Comparison of ENCODE assay signal across 11 cellular contexts in genomic region chr22:22460635-22461034, GRCh38. TPM values are rescaled to one million over a fixed set of nuclear protein-coding genes. Genes with fewer than 3 reads are reported as not detected.
DNase-seq lines count a peak whose midpoint lies in the region; ATAC-seq, FAIRE-seq and TF ChIP-seq lines count a peak whose summit lies in the region.
"Had no signal": no experiment of that assay in that cellular context is flagged by ENCODE, and none has a peak within 500 bp of the region (broad histone marks: within the 10 kb centered on the region; RNA-seq: fewer than 3 reads in every experiment).

No MANE protein-coding gene starts in this region.

- H3K27ac Mint-ChIP-seq in WTC11: no peak overlapping the region
- no peak overlapping the region for H3K27ac Mint-ChIP-seq in mesothelial cell of epicardium

- peaks cover 10% of the 10 kb centered on the region; the same call in 1 of the 2 replicates for H3K4me1 Mint-ChIP-seq in WTC11
- peaks cover 2% of the 10 kb centered on the region for H3K4me1 Mint-ChIP-seq in mesothelial cell of epicardium

- peaks cover 44% of the 10 kb centered on the region for H3K9me3 Mint-ChIP-seq in WTC11
- H3K9me3 Mint-ChIP-seq in mesothelial cell of epicardium: peaks cover 30% of the 10 kb centered on the region

- FAIRE-seq in D721Med (lab: Jason Lieb, UNC): no peak

- CTCF ChIA-PET in WTC11 (lab: Charles Lee): interaction anchor here (1.0 kb wide), 1 partner anchor 328 kb away, joined by 3 read pairs; no protein-coding TSS in a partner anchor

- POLR2A ChIA-PET in WTC11 (lab: Charles Lee): no interaction called here

- H3K4me3 Mint-ChIP-seq in WTC11 (no peak overlapping the region), mesothelial cell of epicardium (no peak overlapping the region)

- peaks cover 100% of the 10 kb centered on the region for H3K27me3 Mint-ChIP-seq in WTC11 (ENCODE audit: low read depth)
- H3K27me3 Mint-ChIP-seq in mesothelial cell of epicardium (ENCODE audit: low read depth): peaks cover 51% of the 10 kb centered on the region

- DNase-seq in D721Med (ENCODE audit: insufficient read length, low spot score) (no peak), HuH-7 (ENCODE audit: low spot score) (peak; percentile 21), WTC11 (ENCODE audit: low spot score) (no peak), mesothelial cell of epicardium (ENCODE audit: low spot score in 2 of 2, unreplicated experiment in 2 of 2) (no peak), NOMO-1 treated with dmso at 0.1 percent for 144 hours (lab: John Stamatoyannopoulos, UW; ENCODE audit: unreplicated experiment) (no peak), middle frontal gyrus (ENCODE audit: extremely low spot score, low spot score) (no peak)
- DNase-seq: amniotic stem cell, foreskin melanocyte, uterus had no signal

- H3K36me3 Mint-ChIP-seq in WTC11 (peaks cover 18% of the 10 kb centered on the region), mesothelial cell of epicardium (peaks cover 2% of the 10 kb centered on the region)

- ATAC-seq in WTC11 (no peak), GM21723 (IDR thresholded peaks at IDR 0.05; ENCODE audit: unreplicated experiment) (no peak)
- ATAC-seq in activated CD4-positive, CD25-positive, alpha-beta regulatory T cell treated with anti-CD3 and anti-CD28 coated beads, Interleukin-2, amount 50 U/mL, for 24 hours: no peak

- TF ChIP-seq CTCF in D721Med (IDR thresholded peaks at IDR 0.05; ENCODE audit: insufficient read depth, missing control alignments) (peak; percentile 30), WTC11 (IDR thresholded peaks at IDR 0.05) (0 out of 2 replicates have a peak, but pooled peaks have one; percentile 23), mesothelial cell of epicardium (IDR thresholded peaks at IDR 0.05; ENCODE audit: unreplicated experiment) (peak; percentile 39)

TF ChIP-seq in WTC11, 78 proteins besides CTCF, POLR2A, EP300 and RAD21:
- TF ChIP-seq AR (CRISPR knock-in tag; IDR thresholded peaks at IDR 0.05): no peak
- no peak for TF ChIP-seq ZNF219 (CRISPR knock-in tag; IDR thresholded peaks at IDR 0.05; ENCODE audit: borderline replicate concordance)
- TF ChIP-seq ZNF138 (CRISPR knock-in tag; conservative IDR thresholded peaks at IDR 0.05): no peak
- TF ChIP-seq, protein P1, sequence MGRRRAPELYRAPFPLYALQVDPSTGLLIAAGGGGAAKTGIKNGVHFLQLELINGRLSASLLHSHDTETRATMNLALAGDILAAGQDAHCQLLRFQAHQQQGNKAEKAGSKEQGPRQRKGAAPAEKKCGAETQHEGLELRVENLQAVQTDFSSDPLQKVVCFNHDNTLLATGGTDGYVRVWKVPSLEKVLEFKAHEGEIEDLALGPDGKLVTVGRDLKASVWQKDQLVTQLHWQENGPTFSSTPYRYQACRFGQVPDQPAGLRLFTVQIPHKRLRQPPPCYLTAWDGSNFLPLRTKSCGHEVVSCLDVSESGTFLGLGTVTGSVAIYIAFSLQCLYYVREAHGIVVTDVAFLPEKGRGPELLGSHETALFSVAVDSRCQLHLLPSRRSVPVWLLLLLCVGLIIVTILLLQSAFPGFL (CRISPR knock-in tag; IDR thresholded peaks at IDR 0.05; ENCODE audit: borderline replicate concordance): no peak
- TF ChIP-seq FOXJ3 (CRISPR knock-in tag; IDR thresholded peaks at IDR 0.05; ENCODE audit: borderline replicate concordance): no peak
- TF ChIP-seq CDX4 (CRISPR knock-in tag; IDR thresholded peaks at IDR 0.05; ENCODE audit: borderline replicate concordance): no peak
- TF ChIP-seq KAT7 (CRISPR knock-in tag; IDR thresholded peaks at IDR 0.05; ENCODE audit: borderline replicate concordance): no peak
- TF ChIP-seq CREB1 (CRISPR knock-in tag; IDR thresholded peaks at IDR 0.05): no peak
- TF ChIP-seq PRRX2 (CRISPR knock-in tag; IDR thresholded peaks at IDR 0.05): no peak
- TF ChIP-seq ARID4B (CRISPR knock-in tag; IDR thresholded peaks at IDR 0.05; ENCODE audit: borderline replicate concordance): no peak

RNA-seq across cellular contexts. Expression of gene ZNF280B, which starts 47.9 kb away (rescaled TPM):
- total RNA-seq in WTC11 (2021) (5.9 to 7.7 TPM (median 7.0 TPM) in 3 replicates), mesothelial cell of epicardium (6.0 to 6.9 TPM (median 6.4 TPM) in 3 replicates)

RNA-seq across cellular contexts. Expression of gene ZNF280A, which starts 59.4 kb away (rescaled TPM):
- total RNA-seq in WTC11 (2021) (0.22 to 0.44 TPM (median 0.30 TPM) in 3 replicates), mesothelial cell of epicardium (0.16 TPM in 1 of 3 replicates, not detected in the others)
- total RNA-seq: uterus had no signal
